Comparison of ENCODE assay signal across 22 cellular contexts in genomic region chr16:89848974-89849373, GRCh38.
"Had no signal": no experiment of that assay in that cellular context is flagged by ENCODE, and none has a peak within 500 bp of the region (broad histone marks: within the 10 kb centered on the region; RNA-seq: fewer than 3 reads in every experiment).

No MANE protein-coding gene starts in this region.

- H3K4me3 ChIP-seq: MG63 had no signal

- H3K27ac ChIP-seq: HL-60, RWPE1 had no signal

- H3K36me3 ChIP-seq: MG63 had no signal

- H3K9me3 ChIP-seq: MG63 had no signal

- DNase-seq: Karpas-422; KG1; MG63; NCI-H1092; NCI-H1105 treated with DMSO at 0.1 percent for 48 hours; NCI-H1417 treated with DMSO at 0.1 percent for 48 hours; NCI-H146; NCI-H1694 treated with DMSO at 0.1 percent for 48 hours; NCI-H1930; NCI-H2107; NCI-H2227 treated with DMSO at 0.1 percent for 48 hours; NCI-H524; NCI-H526 treated with DMSO at 0.1 percent for 48 hours; NCI-H774; NK-92 treated with Interleukin-12 subunit alpha and Interleukin-12 subunit beta, amount 100 ng/mL, for 24 hours; PC-3; SHP77; T-helper 1 cell had no signal

- ATAC-seq: Panc1, PC-3, SK-N-SH treated with all-trans-retinoic acid at 6 μM for 48 hours had no signal

- H3K27me3 ChIP-seq: MG63 had no signal
